Comparison of ENCODE assay signal across 27 cellular contexts in genomic region chr2:134146161-134146560, GRCh38.
DNase-seq lines count a peak whose midpoint lies in the region; ATAC-seq, FAIRE-seq and TF ChIP-seq lines count a peak whose summit lies in the region.
"Had no signal": no experiment of that assay in that cellular context is flagged by ENCODE, and none has a peak within 500 bp of the region (broad histone marks: within the 10 kb centered on the region; RNA-seq: fewer than 3 reads in every experiment).

No MANE protein-coding gene starts in this region.

- no peak overlapping the region for H3K9ac ChIP-seq in GM12878 (ENCODE audit: control insufficient read depth, insufficient read depth, low read length)

- intact Hi-C loops in Calu3 (cut with micrococcal nuclease; ENCODE audit: unreplicated experiment), result no loop called here
- intact Hi-C loops in GM12878 (cut with micrococcal nuclease; ENCODE audit: unreplicated experiment), result no loop called here

- H3K36me3 Mint-ChIP-seq in Calu3 (ENCODE audit: insufficient read depth, unreplicated experiment), result peaks cover 14% of the 10 kb centered on the region

- H3K4me1 Mint-ChIP-seq in Calu3 (ENCODE audit: low read depth, unreplicated experiment), result peaks cover 65% of the 10 kb centered on the region

- H3K27ac ChIP-seq in GM12878 (ENCODE audit: control insufficient read depth, insufficient read depth), result no peak overlapping the region
- no peak overlapping the region for H3K27ac ChIP-seq in osteoblast (ENCODE audit: low read depth, low read length)
- H3K27ac ChIP-seq: brain microvascular endothelial cell, coronary artery, HL-60, testis, vagina had no signal

- CTCF ChIA-PET in Calu3 (lab: Charles Lee), result interaction anchor here (0.7 to 1.4 kb wide), 6 partner anchors 9 to 128 kb away, joined by 3 to 6 read pairs (median 3); no protein-coding TSS in a partner anchor
- CTCF ChIA-PET in GM12878 (lab: Yijun Ruan, JAX), result interaction anchor here (0.7 to 1.3 kb wide), 3 partner anchors 24 to 266 kb away, joined by 3 to 4 read pairs (median 3); no protein-coding TSS in a partner anchor

- ATAC-seq in HG02870 (IDR thresholded peaks at IDR 0.05; ENCODE audit: unreplicated experiment) (peak; percentile 27), GM12878 (peak; percentile 29), GM19463 (IDR thresholded peaks at IDR 0.05; ENCODE audit: unreplicated experiment) (no peak)
- ATAC-seq: left colon had no signal

- H3K4me2 ChIP-seq in GM12878 (ENCODE audit: control insufficient read depth, insufficient read depth) (no peak overlapping the region), osteoblast (ENCODE audit: insufficient read depth, low read length) (no peak overlapping the region)
- H3K4me2 ChIP-seq: GM23338 had no signal

- H3K9me3 ChIP-seq in GM12878 (replicated peaks; ENCODE audit: control insufficient read depth, insufficient read depth, low read length) (no peaks in the 10 kb centered on the region), osteoblast (ENCODE audit: low read depth, low read length) (no peaks in the 10 kb centered on the region)
- H3K9me3 ChIP-seq: testis, vagina had no signal

- no peak for FAIRE-seq in GM12878 (lab: Jason Lieb, UNC)

- H4K20me1 ChIP-seq in GM12878 (ENCODE audit: control insufficient read depth, insufficient read depth) (peaks cover 5% of the 10 kb centered on the region; the same call in 1 of the 2 replicates), osteoblast (ENCODE audit: insufficient read depth, low read length) (no peaks in the 10 kb centered on the region)

- no peak for TF ChIP-seq POLR2A in GM12878 (IDR thresholded peaks at IDR 0.05; ENCODE audit: low read depth, low read length)

- no peaks in the 10 kb centered on the region for H3K9me3 Mint-ChIP-seq in Calu3 (ENCODE audit: low read depth, unreplicated experiment)
- H3K9me3 Mint-ChIP-seq: activated CD4-positive, alpha-beta memory T cell treated with anti-CD3 and anti-CD28 coated beads, Interleukin-2, amount 10 ng/mL, durations not matched to agents 7 days and 5 days; endodermal cell; GM23338; mesothelial cell of epicardium; nephron had no signal

- H3K79me2 ChIP-seq in GM12878 (ENCODE audit: control insufficient read depth, insufficient read depth, low read length) (peaks cover 74% of the 10 kb centered on the region), osteoblast (ENCODE audit: insufficient read depth, low read length) (peaks cover 21% of the 10 kb centered on the region)

- no peak for TF ChIP-seq RAD21 in GM12878 (IDR thresholded peaks at IDR 0.05; ENCODE audit: insufficient read depth, low read depth, low read length)

- H2AFZ ChIP-seq in GM12878 (ENCODE audit: control insufficient read depth, low read depth, low read length) (no peak overlapping the region), osteoblast (ENCODE audit: low read length) (peak overlapping the region; percentile 42)
- H2AFZ ChIP-seq: GM23338 had no signal

- H3K27me3 ChIP-seq in GM12878 (replicated peaks in 1 of 2; ENCODE audit: control insufficient read depth in 2 of 2, insufficient read depth in 2 of 2, low read length in 1 of 2) (no peaks in the 10 kb centered on the region), osteoblast (ENCODE audit: insufficient read depth, low read length) (no peaks in the 10 kb centered on the region)
- H3K27me3 ChIP-seq: brain microvascular endothelial cell, testis, vagina had no signal

- SMC1A ChIA-PET in GM12878 (lab: Charles Lee; ENCODE audit: uncharacterized antibody, unreplicated experiment), result interaction anchor here (0.7 to 1.5 kb wide), 4 partner anchors 8 to 141 kb away, joined by 3 to 7 read pairs (median 4); no protein-coding TSS in a partner anchor

- peaks cover 9 to 13% of the 10 kb centered on the region in 2 experiments for H3K36me3 ChIP-seq in GM12878 (ENCODE audit: control insufficient read depth in 2 of 2, insufficient read depth in 2 of 2, low read length in 1 of 2)
- no peaks in the 10 kb centered on the region for H3K36me3 ChIP-seq in osteoblast (ENCODE audit: insufficient read depth, low read length)
- H3K36me3 ChIP-seq: brain microvascular endothelial cell, vagina had no signal

- peak overlapping the region; percentile 59 for H3K27ac Mint-ChIP-seq in Calu3 (ENCODE audit: unreplicated experiment)
- H3K27ac Mint-ChIP-seq: activated CD4-positive, alpha-beta memory T cell treated with anti-CD3 and anti-CD28 coated beads, Interleukin-2, amount 10 ng/mL, durations not matched to agents 7 days and 5 days; GM23338; mesothelial cell of epicardium; nephron had no signal

- POLR2A ChIA-PET in GM12878 (lab: Charles Lee), result interaction anchor here (1.3 to 1.9 kb wide), 2 partner anchors 9 to 18 kb away, joined by 4 to 5 read pairs; no protein-coding TSS in a partner anchor

- H3K4me3 Mint-ChIP-seq in Calu3 (ENCODE audit: low read depth, unreplicated experiment), result peak overlapping the region; percentile 34
- H3K4me3 Mint-ChIP-seq: activated CD4-positive, alpha-beta memory T cell treated with anti-CD3 and anti-CD28 coated beads, Interleukin-2, amount 10 ng/mL, durations not matched to agents 7 days and 5 days; endodermal cell; GM23338; mesothelial cell of epicardium; nephron had no signal

- no peak for TF ChIP-seq EP300 in GM12878 (IDR thresholded peaks at IDR 0.05; ENCODE audit: borderline replicate concordance in 1 of 2, control insufficient read depth in 1 of 2, low read depth in 2 of 2, low read length in 2 of 2)

- H3K27me3 Mint-ChIP-seq in Calu3 (ENCODE audit: unreplicated experiment), result no peaks in the 10 kb centered on the region
- H3K27me3 Mint-ChIP-seq: activated CD4-positive, alpha-beta memory T cell treated with anti-CD3 and anti-CD28 coated beads, Interleukin-2, amount 10 ng/mL, durations not matched to agents 7 days and 5 days had no signal

- 68% methylated on average over 3 of the region's 3 CpGs for WGBS in GM12878 (ENCODE audit: insufficient coverage, insufficient replicate concordance, low lambda C conversion rate, missing lambda C conversion rate)

- no peak overlapping the region for H3K4me3 ChIP-seq in GM12878
- H3K4me3 ChIP-seq in osteoblast (ENCODE audit: insufficient read depth, low read length), result no peak overlapping the region
- H3K4me3 ChIP-seq: coronary artery, GM23338, testis, vagina had no signal

- TF ChIP-seq CTCF in Calu3 (IDR thresholded peaks at IDR 0.05; ENCODE audit: unreplicated experiment), result no peak
- no peak for TF ChIP-seq CTCF in GM12878 (IDR thresholded peaks at IDR 0.05 in 2 of 3, conservative IDR thresholded peaks at IDR 0.05 in 1 of 3; ENCODE audit: control insufficient read depth in 2 of 3, extremely low read depth in 1 of 3, insufficient read depth in 1 of 3, low read depth in 3 of 3, low read length in 3 of 3)
- TF ChIP-seq CTCF in osteoblast (IDR thresholded peaks at IDR 0.05; ENCODE audit: extremely low read depth, low read depth, low read length), result no peak

- in situ Hi-C loops in GM12878 (cut with MboI), result no loop called here

- DNase-seq in Calu3 (no peak), GM12878 (ENCODE audit: low read depth, low spot score) (no peak), osteoblast (ENCODE audit: insufficient read length, low spot score, missing footprints) (no peak), NCI-H1417 treated with DMSO at 0.1 percent for 48 hours (lab: John Stamatoyannopoulos, UW) (no peak)
- DNase-seq in activated CD4-positive, alpha-beta T cell treated with anti-CD3 and anti-CD28 coated beads, Interleukin-2, amount 50 U/mL, for 1 hour, result no peak
- DNase-seq: activated CD4-positive, alpha-beta memory T cell treated with anti-CD3 and anti-CD28 coated beads, Interleukin-2, amount 10 ng/mL, durations not matched to agents 7 days and 5 days; activated gamma-delta T cell; brain microvascular endothelial cell; DMS79 treated with DMSO at 0.1 percent for 48 hours; endodermal cell; glutamatergic neuron; left colon; NCI-H1436 treated with DMSO at 0.1 percent for 48 hours; NCI-H510A; NK-92 treated with Interleukin-12 subunit alpha and Interleukin-12 subunit beta, amount 100 ng/mL, for 24 hours; posterior cingulate gyrus; stimulated activated naive CD4-positive, alpha-beta T cell; T-helper 9 cell; testis had no signal

- BruUV-seq in Calu3 (replicated peaks; lab: Mats Ljungman, UMichigan) (no TSS peak), GM12878 (replicated peaks; lab: Mats Ljungman, UMichigan) (no TSS peak)

- H3K4me1 ChIP-seq in GM12878 (ENCODE audit: control insufficient read depth, insufficient read depth, low read length) (peaks cover 39% of the 10 kb centered on the region), osteoblast (ENCODE audit: insufficient read depth, low read length) (peaks cover 15% of the 10 kb centered on the region)

- RAD21 ChIA-PET in GM12878 (lab: Charles Lee; ENCODE audit: unreplicated experiment), result interaction anchor here (0.9 to 1.1 kb wide), 3 partner anchors 26 to 32 kb away, joined by 3 to 5 read pairs (median 3); no protein-coding TSS in a partner anchor

TF ChIP-seq in GM12878, 131 proteins besides CTCF, POLR2A, EP300 and RAD21 (continues in another document):
- TF ChIP-seq EZH2 (IDR thresholded peaks at IDR 0.05; ENCODE audit: borderline replicate concordance, control insufficient read depth, low read depth, low read length), result no peak
- no peak for TF ChIP-seq BRCA1 (IDR thresholded peaks at IDR 0.05; ENCODE audit: low read depth, low read length)
- TF ChIP-seq KAT2A (conservative IDR thresholded peaks at IDR 0.05; ENCODE audit: control insufficient read depth, low read depth, low read length), result no peak
- TF ChIP-seq CBFB (IDR thresholded peaks at IDR 0.05; ENCODE audit: low read depth), result no peak
- TF ChIP-seq BHLHE40 (IDR thresholded peaks at IDR 0.05; ENCODE audit: borderline replicate concordance in 1 of 2, low read depth in 2 of 2, low read length in 1 of 2), result no peak
- no peak for TF ChIP-seq NR2C1 (IDR thresholded peaks at IDR 0.05)
- TF ChIP-seq SMAD1 (IDR thresholded peaks at IDR 0.05; ENCODE audit: low read depth, partially characterized antibody), result no peak
- TF ChIP-seq CREB1 (IDR thresholded peaks at IDR 0.05; ENCODE audit: low read depth), result no peak
